ENCODE assay signal across 19 cellular contexts in genomic region chr14:98350213-98350612, GRCh38.
"Had no signal": no experiment of that assay in that cellular context is flagged by ENCODE, and none has a peak within 500 bp of the region (broad histone marks: within the 10 kb centered on the region; RNA-seq: fewer than 3 reads in every experiment).

No MANE protein-coding gene starts in this region.

- H3K4me3 Mint-ChIP-seq: dendritic cell treated with granulocyte-macrophage colony-stimulating factor and Interleukin-4, amounts not matched to agents 40 ng/mL and 50 ng/mL, for 4 days; effector memory CD8-positive, alpha-beta T cell; naive B cell; nephron had no signal

- H3K27ac ChIP-seq: gastrocnemius medialis, heart right ventricle, left ventricle myocardium inferior, lower lobe of right lung, stomach, thoracic aorta, transverse colon had no signal

- H3K4me3 ChIP-seq: gastrocnemius medialis, heart right ventricle, left ventricle myocardium inferior, lower lobe of right lung, stomach, thoracic aorta, transverse colon had no signal

- H3K36me3 Mint-ChIP-seq: naive B cell had no signal

- H3K4me1 ChIP-seq: gastrocnemius medialis, heart right ventricle, left ventricle myocardium inferior, lower lobe of right lung, stomach, transverse colon had no signal

- H3K4me1 Mint-ChIP-seq: naive B cell had no signal

- H3K27me3 Mint-ChIP-seq: dendritic cell treated with granulocyte-macrophage colony-stimulating factor and Interleukin-4, amounts not matched to agents 40 ng/mL and 50 ng/mL, for 4 days; effector memory CD8-positive, alpha-beta T cell; naive B cell had no signal

- DNase-seq: cerebellar nuclear complex; effector memory CD8-positive, alpha-beta T cell; erythroblast; gastrocnemius medialis; heart right ventricle; hypothalamus; left ventricle myocardium inferior; lower lobe of right lung; naive B cell; right cardiac atrium; small intestine; stimulated activated CD4-positive, alpha-beta T cell treated with anti-CD3 and anti-CD28 coated beads, Interleukin-12 subunit alpha, Interleukin-12 subunit beta, amount 100 ng/mL, for 4 hours; stimulated activated naive CD4-positive, alpha-beta T cell; stomach; substantia nigra; transverse colon had no signal

- H3K9me3 ChIP-seq: gastrocnemius medialis, heart right ventricle, left ventricle myocardium inferior, lower lobe of right lung, stomach, thoracic aorta, transverse colon had no signal

- H3K9me3 Mint-ChIP-seq: dendritic cell treated with granulocyte-macrophage colony-stimulating factor and Interleukin-4, amounts not matched to agents 40 ng/mL and 50 ng/mL, for 4 days; effector memory CD8-positive, alpha-beta T cell had no signal

- ATAC-seq: effector memory CD8-positive, alpha-beta T cell; gastrocnemius medialis; heart right ventricle; lower lobe of right lung; right cardiac atrium had no signal

- H3K27ac Mint-ChIP-seq: dendritic cell treated with granulocyte-macrophage colony-stimulating factor and Interleukin-4, amounts not matched to agents 40 ng/mL and 50 ng/mL, for 4 days; naive B cell; nephron had no signal

- H3K27me3 ChIP-seq: gastrocnemius medialis, heart right ventricle, transverse colon had no signal

- H3K36me3 ChIP-seq: gastrocnemius medialis, heart right ventricle, left ventricle myocardium inferior, lower lobe of right lung, stomach, thoracic aorta, transverse colon had no signal
